In the genomic region with DNA sequence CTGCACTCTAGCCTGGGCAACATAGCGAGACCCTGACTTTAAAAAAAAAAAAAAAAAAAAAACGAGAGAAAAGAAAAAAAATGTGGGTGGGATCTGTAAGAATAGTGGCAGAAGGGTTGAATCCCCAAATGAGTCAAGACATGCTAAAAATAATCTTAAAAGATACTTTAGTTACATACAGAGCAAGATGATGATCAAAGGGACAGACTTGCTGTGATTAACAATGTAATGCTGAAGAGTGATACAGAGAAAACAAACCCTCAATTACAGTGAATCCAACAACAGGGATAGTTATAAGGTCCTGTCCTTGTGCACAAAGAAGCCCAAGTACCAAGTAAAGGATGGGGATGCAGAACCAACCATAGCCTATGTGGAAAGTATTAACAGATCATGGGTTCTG, we compare ENCODE assay signal across 28 cellular contexts.
"Had no signal": no experiment of that assay in that cellular context is flagged by ENCODE, and none has a peak within 500 bp of the region (broad histone marks: within the 10 kb centered on the region; RNA-seq: fewer than 3 reads in every experiment).

No MANE protein-coding gene starts in this region.

- H3K9me3 ChIP-seq: esophagus muscularis mucosa, heart left ventricle, thyroid gland, upper lobe of left lung, vagina had no signal

- H3K4me3 Mint-ChIP-seq: activated B cell treated with CpG ODN at 0.5 μM for 24 hours; dendritic cell treated with granulocyte-macrophage colony-stimulating factor and Interleukin-4, amounts not matched to agents 40 ng/mL and 50 ng/mL, for 4 days; immature natural killer cell; mesothelial cell of epicardium; naive B cell; neural progenitor cell; T-cell; T-helper 2 cell treated with Interferon-gamma antibody and Interleukin-4, amounts not matched to agents 5 μg/mL and 100 μg/mL, for 36 hours had no signal

- H3K4me1 Mint-ChIP-seq: activated B cell treated with CpG ODN at 0.5 μM for 24 hours had no signal

- H3K9me3 Mint-ChIP-seq: activated B cell treated with CpG ODN at 0.5 μM for 24 hours; dendritic cell treated with granulocyte-macrophage colony-stimulating factor and Interleukin-4, amounts not matched to agents 40 ng/mL and 50 ng/mL, for 4 days; immature natural killer cell; mesothelial cell of epicardium; naive B cell; neural progenitor cell; T-cell; T-helper 2 cell treated with Interferon-gamma antibody and Interleukin-4, amounts not matched to agents 5 μg/mL and 100 μg/mL, for 36 hours had no signal

- H3K27ac ChIP-seq: foreskin keratinocyte, heart left ventricle, neural progenitor cell, thyroid gland, upper lobe of left lung, vagina had no signal

- H3K4me3 ChIP-seq: esophagus muscularis mucosa, heart left ventricle, neural progenitor cell, thyroid gland, upper lobe of left lung, vagina had no signal

- H3K4me1 ChIP-seq: neural progenitor cell had no signal

- H3K27ac Mint-ChIP-seq: activated B cell treated with CpG ODN at 0.5 μM for 24 hours; dendritic cell treated with granulocyte-macrophage colony-stimulating factor and Interleukin-4, amounts not matched to agents 40 ng/mL and 50 ng/mL, for 4 days; mesothelial cell of epicardium; neural progenitor cell; T-cell; T-helper 2 cell treated with Interferon-gamma antibody and Interleukin-4, amounts not matched to agents 5 μg/mL and 100 μg/mL, for 36 hours had no signal

- H3K27me3 ChIP-seq: esophagus muscularis mucosa, foreskin keratinocyte, heart left ventricle, neural progenitor cell, thyroid gland, upper lobe of left lung, vagina had no signal

- H3K27me3 Mint-ChIP-seq: activated B cell treated with CpG ODN at 0.5 μM for 24 hours; dendritic cell treated with granulocyte-macrophage colony-stimulating factor and Interleukin-4, amounts not matched to agents 40 ng/mL and 50 ng/mL, for 4 days; naive B cell; T-cell had no signal

- H3K36me3 ChIP-seq: neural progenitor cell had no signal

- ATAC-seq: foreskin keratinocyte, heart left ventricle, left colon, right cardiac atrium, T-cell had no signal

- DNase-seq: activated B cell treated with CpG ODN at 0.5 μM for 24 hours; activated CD4-positive, alpha-beta T cell treated with anti-CD3 and anti-CD28 coated beads, Interleukin-2, amount 50 U/mL, for 4 hours; activated CD8-positive, alpha-beta memory T cell treated with anti-CD3 and anti-CD28 coated beads, Interleukin-2, amount 50 U/mL, for 4 hours; activated effector memory CD4-positive, alpha-beta T cell treated with Interleukin-2 at 50 U/mL for 16 hours; activated naive CD4-positive, alpha-beta T cell treated with Interleukin-2 at 50 U/mL for 16 hours; activated T-cell treated with anti-CD3 and anti-CD28 coated beads, Interleukin-2, amount 50 U/mL, for 48 hours; amygdala; caudate nucleus; foreskin keratinocyte; heart left ventricle; hypothalamus; immature natural killer cell; kidney; left colon; naive B cell; right cardiac atrium; stimulated activated CD4-positive, alpha-beta T cell treated with anti-CD3 and anti-CD28 coated beads, Interleukin-15, amount 100 ng/mL, for 24 hours; stimulated activated CD4-positive, alpha-beta T cell treated with anti-CD3 and anti-CD28 coated beads, Interleukin-2, amount 100 ng/mL, for 24 hours; stimulated activated naive CD4-positive, alpha-beta T cell treated with Interleukin-2 at 50 U/mL for 16 hours; T-cell; thyroid gland; upper lobe of left lung had no signal
